11 cellular contexts compared by ENCODE assay signal in genomic region chr15:77497942-77498361, GRCh38.
DNase-seq lines count a peak whose midpoint lies in the region; ATAC-seq and TF ChIP-seq lines count a peak whose summit lies in the region.
"Had no signal": no experiment of that assay in that cellular context is flagged by ENCODE, and none has a peak within 500 bp of the region (broad histone marks: within the 10 kb centered on the region; RNA-seq: fewer than 3 reads in every experiment).

No MANE protein-coding gene starts in this region.

- H3K4me1 ChIP-seq in gastroesophageal sphincter = peaks cover 13 to 75% (median 31%) of the 10 kb centered on the region in 3 donors

- H3K9me3 ChIP-seq in gastroesophageal sphincter = no peaks in the 10 kb centered on the region
- H3K9me3 ChIP-seq: thoracic aorta had no signal

- H3K36me3 Mint-ChIP-seq in neural crest cell (ENCODE audit: low read depth) (no peaks in the 10 kb centered on the region), type B pancreatic cell (peaks cover 4% of the 10 kb centered on the region)

- H3K36me3 ChIP-seq in gastroesophageal sphincter = no peaks in the 10 kb centered on the region
- H3K36me3 ChIP-seq: thoracic aorta had no signal

- H3K27ac Mint-ChIP-seq in neural crest cell (ENCODE audit: unreplicated experiment) (no peak overlapping the region), type B pancreatic cell (peak overlapping the region; percentile 73)

- peak; percentile 41 for DNase-seq in NCI-H1092 treated with DMSO at 0.1 percent for 48 hours (lab: John Stamatoyannopoulos, UW)
- no peak for DNase-seq in NCI-H1092 (lab: John Stamatoyannopoulos, UW)
- DNase-seq in neural crest cell (ENCODE audit: low read depth, low spot score) = no peak
- no peak for DNase-seq in type B pancreatic cell (ENCODE audit: extremely low spot score, unreplicated experiment)
- no peak for DNase-seq in NCI-H748 (lab: John Stamatoyannopoulos, UW; ENCODE audit: unreplicated experiment)
- DNase-seq in NCI-H524 treated with DMSO at 0.1 percent for 48 hours (lab: John Stamatoyannopoulos, UW) = no peak
- DNase-seq in mesenteric fat pad (ENCODE audit: low spot score) = no peak
- DNase-seq: activated CD4-positive, alpha-beta T cell treated with anti-CD3 and anti-CD28 coated beads for 4 hours; PC-3 had no signal

- peak overlapping the region in 3 of 4 donors; percentile 74 to 81 (median 79) for H3K27ac ChIP-seq in gastroesophageal sphincter

- H3K9me3 Mint-ChIP-seq in neural crest cell (no peaks in the 10 kb centered on the region), type B pancreatic cell (no peaks in the 10 kb centered on the region)

- H3K4me1 Mint-ChIP-seq in neural crest cell (peaks cover 50% of the 10 kb centered on the region), type B pancreatic cell (ENCODE audit: unreplicated experiment) (peaks cover 55% of the 10 kb centered on the region)

- no peaks in the 10 kb centered on the region for H3K27me3 ChIP-seq in gastroesophageal sphincter

- H3K27me3 Mint-ChIP-seq in neural crest cell (ENCODE audit: low read depth) (no peaks in the 10 kb centered on the region), type B pancreatic cell (no peaks in the 10 kb centered on the region)

- H3K4me3 ChIP-seq in gastroesophageal sphincter = no peak overlapping the region

- H3K4me3 Mint-ChIP-seq in neural crest cell (peak overlapping the region; percentile 62), type B pancreatic cell (peak overlapping the region; percentile 76)

- TF ChIP-seq POLR2A in gastroesophageal sphincter (IDR thresholded peaks at IDR 0.05) = no peak

- 0 to 3% methylated on average over 1 to 6 of the region's 6 CpGs for WGBS in gastroesophageal sphincter (ENCODE audit: low coverage in 1 of 2), 2 donors

- ATAC-seq in gastroesophageal sphincter = no peak

- no peak for TF ChIP-seq CTCF in gastroesophageal sphincter (IDR thresholded peaks at IDR 0.05)
- no peak for TF ChIP-seq CTCF in neural crest cell (conservative IDR thresholded peaks at IDR 0.05)
- no peak for TF ChIP-seq CTCF in type B pancreatic cell (conservative IDR thresholded peaks at IDR 0.05)

- no peak for TF ChIP-seq EP300 in gastroesophageal sphincter (IDR thresholded peaks at IDR 0.05)
